ENCODE assay signal across 25 cellular contexts in the genomic region with DNA sequence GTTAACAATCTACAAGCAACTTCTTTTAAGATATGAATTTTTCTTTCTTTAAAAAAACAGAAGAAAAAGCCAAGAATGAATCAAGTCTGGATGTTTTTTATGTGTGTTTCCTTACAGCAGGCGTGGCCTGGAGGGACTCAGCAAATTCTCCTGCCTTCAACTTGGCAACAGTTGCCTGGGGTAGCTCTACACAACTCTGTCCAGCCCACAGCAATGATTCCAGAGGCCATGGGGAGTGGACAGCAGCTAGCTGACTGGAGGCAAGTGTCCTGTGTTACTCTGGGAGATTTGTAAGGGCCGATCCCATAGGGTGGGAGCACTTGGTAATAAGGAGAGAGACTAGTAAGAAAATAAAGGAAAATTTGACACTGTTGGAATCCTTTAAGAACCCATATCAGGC. TPM values are rescaled to one million over a fixed set of nuclear protein-coding genes. Genes with fewer than 3 reads are reported as not detected.
A peak's percentile ranks its signal among the peaks of the same experiment; 100 is the strongest.
DNase-seq lines count a peak whose midpoint lies in the region; ATAC-seq and TF ChIP-seq lines count a peak whose summit lies in the region.
"Had no signal": no experiment of that assay in that cellular context is flagged by ENCODE, and none has a peak within 500 bp of the region (broad histone marks: within the 10 kb centered on the region; RNA-seq: fewer than 3 reads in every experiment).

No MANE protein-coding gene starts in this region.

- DNase-seq in HFFc6 (peak; percentile 18), astrocyte of the hippocampus (ENCODE audit: low read depth, low spot score) (peak; percentile 11), fibroblast of villous mesenchyme (ENCODE audit: low read depth) (peak; percentile 44), foreskin fibroblast (no peak), superior temporal gyrus (ENCODE audit: extremely low spot score) (no peak)
- no peak for DNase-seq in stimulated activated effector memory CD8-positive, alpha-beta T cell treated with anti-CD3 and anti-CD28 coated beads, Interleukin-12 subunit alpha, Interleukin-12 subunit beta, amount 100 ng/mL, for 72 hours (ENCODE audit: low spot score in 2 of 2)
- DNase-seq: activated CD4-positive, alpha-beta T cell treated with anti-CD3 and anti-CD28 coated beads, Interleukin-2, amount 50 U/mL, for 4 hours; activated naive CD4-positive, alpha-beta T cell treated with anti-CD3 and anti-CD28 coated beads, Interleukin-2, amount 50 U/mL, for 16 hours; C1 segment of cervical spinal cord; central memory CD4-positive, alpha-beta T cell; COR-L47; DMS53; esophagus squamous epithelium; GOT3; naive B cell; NCI-H1048; NCI-H1694; right lobe of liver; SHP77; stimulated activated CD8-positive, alpha-beta memory T cell treated with anti-CD3 and anti-CD28 coated beads, Interleukin-4, amount 100 ng/mL, for 48 hours; T-helper 2 cell; transverse colon had no signal

- peaks cover 48% of the 10 kb centered on the region for H3K36me3 Mint-ChIP-seq in HFFc6 (ENCODE audit: low read depth)
- peaks cover 100% of the 10 kb centered on the region for H3K36me3 Mint-ChIP-seq in stimulated activated effector memory CD8-positive, alpha-beta T cell treated with anti-CD3 and anti-CD28 coated beads, Interleukin-12 subunit alpha, Interleukin-12 subunit beta, amount 100 ng/mL, for 72 hours

- peak overlapping the region; percentile 31 for H3K27ac Mint-ChIP-seq in HFFc6
- H3K27ac Mint-ChIP-seq in stimulated activated effector memory CD8-positive, alpha-beta T cell treated with anti-CD3 and anti-CD28 coated beads, Interleukin-12 subunit alpha, Interleukin-12 subunit beta, amount 100 ng/mL, for 72 hours = peak overlapping the region; percentile 48

- peaks cover 8% of the 10 kb centered on the region; the same call in 1 of the 2 replicates for H3K4me1 Mint-ChIP-seq in HFFc6 (ENCODE audit: low read depth)
- peaks cover 7% of the 10 kb centered on the region for H3K4me1 Mint-ChIP-seq in stimulated activated effector memory CD8-positive, alpha-beta T cell treated with anti-CD3 and anti-CD28 coated beads, Interleukin-12 subunit alpha, Interleukin-12 subunit beta, amount 100 ng/mL, for 72 hours
- H3K4me1 Mint-ChIP-seq: naive B cell had no signal

- no peak overlapping the region for H3K4me3 Mint-ChIP-seq in HFFc6
- H3K4me3 Mint-ChIP-seq in stimulated activated effector memory CD8-positive, alpha-beta T cell treated with anti-CD3 and anti-CD28 coated beads, Interleukin-12 subunit alpha, Interleukin-12 subunit beta, amount 100 ng/mL, for 72 hours = no peak overlapping the region
- H3K4me3 Mint-ChIP-seq: naive B cell had no signal

- TF ChIP-seq CTCF in HFFc6 (IDR thresholded peaks at IDR 0.05) (no peak), fibroblast of villous mesenchyme (IDR thresholded peaks at IDR 0.05; ENCODE audit: insufficient read depth, low read depth, low read length) (no peak), foreskin fibroblast (IDR thresholded peaks at IDR 0.05; ENCODE audit: low read depth, low read length) (no peak)

- ATAC-seq in stimulated activated effector memory CD8-positive, alpha-beta T cell treated with anti-CD3 and anti-CD28 coated beads, Interleukin-12 subunit alpha, Interleukin-12 subunit beta, amount 100 ng/mL, for 72 hours = no peak
- ATAC-seq in GM21367 (IDR thresholded peaks at IDR 0.05; ENCODE audit: unreplicated experiment) = no peak
- ATAC-seq: left lobe of liver, right lobe of liver had no signal

- no peaks in the 10 kb centered on the region for H3K27me3 Mint-ChIP-seq in HFFc6 (ENCODE audit: insufficient read depth)
- H3K27me3 Mint-ChIP-seq: naive B cell had no signal

- H3K4me3 ChIP-seq in fibroblast of villous mesenchyme (ENCODE audit: low read depth, low read length) (no peak overlapping the region), foreskin fibroblast (ENCODE audit: low read depth in 1 of 2, low read length in 2 of 2) (no peak overlapping the region)
- H3K4me3 ChIP-seq: esophagus squamous epithelium, prostate gland, right lobe of liver, transverse colon had no signal

- no peaks in the 10 kb centered on the region for H3K9me3 Mint-ChIP-seq in HFFc6
- H3K9me3 Mint-ChIP-seq in stimulated activated effector memory CD8-positive, alpha-beta T cell treated with anti-CD3 and anti-CD28 coated beads, Interleukin-12 subunit alpha, Interleukin-12 subunit beta, amount 100 ng/mL, for 72 hours = no peaks in the 10 kb centered on the region

RNA-seq across cellular contexts. Expression of a gene that starts 13.3 kb away (rescaled TPM):
- 100 to 1,000 TPM in 4 of 6 experiments, 10 to 100 TPM in 2; 66.4 to 130 (median 123) TPM for total RNA-seq in HFFc6 (2021; fragmentation: NEBNext Ultra II Directional; extraction: Animal tissue kit (Norgen Biotek cat#: 25700))
- 107 and 134 TPM in 2 replicates for total RNA-seq in fibroblast of villous mesenchyme

RNA-seq across cellular contexts. Expression of a gene that starts 36.9 kb away (rescaled TPM):
- total RNA-seq in HFFc6 (2021; fragmentation: NEBNext Ultra II Directional; extraction: Animal tissue kit (Norgen Biotek cat#: 25700)) = 10 to 100 TPM; 34.6 to 49.1 (median 38.7) TPM
- total RNA-seq in fibroblast of villous mesenchyme = 17.4 and 32.4 TPM in 2 replicates

Comparison
In these comparisons a context has a peak if more than half of its experiments do, and no peak if none do; other contexts are left out.
1. DNase-seq: peak in HFFc6 (single experiment), astrocyte of the hippocampus (single experiment) and fibroblast of villous mesenchyme (single experiment); none in stimulated activated effector memory CD8-positive, alpha-beta T cell treated with anti-CD3 and anti-CD28 coated beads, Interleukin-12 subunit alpha, Interleukin-12 subunit beta, amount 100 ng/mL, for 72 hours (0 of 2), foreskin fibroblast (0 of 2) and superior temporal gyrus (single experiment).